25 cellular contexts compared by ENCODE assay signal in genomic region chr18:8121091-8121490, GRCh38.
"Had no signal": no experiment of that assay in that cellular context is flagged by ENCODE, and none has a peak within 500 bp of the region (broad histone marks: within the 10 kb centered on the region; RNA-seq: fewer than 3 reads in every experiment).

No MANE protein-coding gene starts in this region.

- H3K4me3 Mint-ChIP-seq: activated CD8-positive, alpha-beta T cell treated with anti-CD3 and anti-CD28 coated beads, Interleukin-2, amount 10 ng/mL, durations not matched to agents 7 days and 5 days; activated naive CD8-positive, alpha-beta T cell treated with anti-CD3 and anti-CD28 coated beads, Interleukin-2, amount 10 ng/mL, durations not matched to agents 7 days and 5 days; central memory CD8-positive, alpha-beta T cell; T-helper 2 cell treated with Interferon-gamma antibody and Interleukin-4, amounts not matched to agents 5 μg/mL and 100 μg/mL, for 36 hours; WTC11 had no signal

- H3K27ac ChIP-seq: body of pancreas had no signal

- H3K27me3 Mint-ChIP-seq: activated naive CD8-positive, alpha-beta T cell treated with anti-CD3 and anti-CD28 coated beads, Interleukin-2, amount 10 ng/mL, durations not matched to agents 7 days and 5 days; central memory CD8-positive, alpha-beta T cell had no signal

- ATAC-seq: activated CD8-positive, alpha-beta T cell treated with anti-CD3 and anti-CD28 coated beads, Interleukin-2, amount 10 ng/mL, durations not matched to agents 7 days and 5 days; body of pancreas; SK-N-SH treated with all-trans-retinoic acid at 6 μM for 48 hours; WTC11 had no signal

- H3K27me3 ChIP-seq: body of pancreas, SJSA1 had no signal

- H3K27ac Mint-ChIP-seq: activated CD8-positive, alpha-beta T cell treated with anti-CD3 and anti-CD28 coated beads, Interleukin-2, amount 10 ng/mL, durations not matched to agents 7 days and 5 days; activated naive CD8-positive, alpha-beta T cell treated with anti-CD3 and anti-CD28 coated beads, Interleukin-2, amount 10 ng/mL, durations not matched to agents 7 days and 5 days; T-helper 2 cell treated with Interferon-gamma antibody and Interleukin-4, amounts not matched to agents 5 μg/mL and 100 μg/mL, for 36 hours; WTC11 had no signal

- DNase-seq: activated CD4-positive, alpha-beta T cell treated with anti-CD3 and anti-CD28 coated beads for 48 hours; activated CD4-positive, alpha-beta T cell treated with anti-CD3 and anti-CD28 coated beads, Interleukin-2, amount 50 U/mL, for 4 hours; activated CD4-positive, CD25-positive, alpha-beta regulatory T cell treated with anti-CD3 and anti-CD28 coated beads, Interleukin-2, amount 50 U/mL, for 72 hours; activated CD8-positive, alpha-beta memory T cell treated with anti-CD3 and anti-CD28 coated beads, Interleukin-2, amount 50 U/mL, for 48 hours; activated CD8-positive, alpha-beta T cell treated with anti-CD3 and anti-CD28 coated beads, Interleukin-2, amount 10 ng/mL, durations not matched to agents 7 days and 5 days; activated naive CD4-positive, alpha-beta T cell treated with anti-CD3 and anti-CD28 coated beads, Interleukin-2, amount 50 U/mL, for 16 hours; activated naive CD8-positive, alpha-beta T cell treated with anti-CD3 and anti-CD28 coated beads, Interleukin-2, amount 10 ng/mL, durations not matched to agents 7 days and 5 days; activated T-cell treated with anti-CD3 and anti-CD28 coated beads, Interleukin-2, amount 50 U/mL, for 1 hour; aorta; body of pancreas; MM.1S; NCI-H1105 treated with DMSO at 0.1 percent for 48 hours; NCI-H1436 treated with DMSO at 0.1 percent for 48 hours; NCI-H187 treated with DMSO at 0.1 percent for 48 hours; NCI-H2081 treated with DMSO at 0.1 percent for 48 hours; NCI-H446; NCI-H524; SHP77; SW 1271 had no signal

- H3K9me3 ChIP-seq: body of pancreas, SJSA1 had no signal

- H3K36me3 ChIP-seq: SJSA1 had no signal

- H3K9me3 Mint-ChIP-seq: activated naive CD8-positive, alpha-beta T cell treated with anti-CD3 and anti-CD28 coated beads, Interleukin-2, amount 10 ng/mL, durations not matched to agents 7 days and 5 days; central memory CD8-positive, alpha-beta T cell; T-helper 2 cell treated with Interferon-gamma antibody and Interleukin-4, amounts not matched to agents 5 μg/mL and 100 μg/mL, for 36 hours; WTC11 had no signal

- H3K36me3 Mint-ChIP-seq: activated naive CD8-positive, alpha-beta T cell treated with anti-CD3 and anti-CD28 coated beads, Interleukin-2, amount 10 ng/mL, durations not matched to agents 7 days and 5 days; WTC11 had no signal

- H3K4me3 ChIP-seq: body of pancreas, SJSA1 had no signal

- FAIRE-seq: RCC 7860 had no signal

- H3K4me1 Mint-ChIP-seq: activated naive CD8-positive, alpha-beta T cell treated with anti-CD3 and anti-CD28 coated beads, Interleukin-2, amount 10 ng/mL, durations not matched to agents 7 days and 5 days had no signal
